In genomic region chr10:71784679-71785272, GRCh38 we compare ENCODE assay signal across 19 cellular contexts.
"Had no signal": no experiment of that assay in that cellular context is flagged by ENCODE, and none has a peak within 500 bp of the region (broad histone marks: within the 10 kb centered on the region; RNA-seq: fewer than 3 reads in every experiment).

No MANE protein-coding gene starts in this region.

- H3K27ac ChIP-seq: esophagus squamous epithelium, gastroesophageal sphincter, left lung, neural progenitor cell, psoas muscle, right lobe of liver had no signal

- H3K27ac Mint-ChIP-seq: dendritic cell treated with granulocyte-macrophage colony-stimulating factor and Interleukin-4, amounts not matched to agents 40 ng/mL and 50 ng/mL, for 4 days; natural killer cell treated with Interleukin-12 subunit alpha and Interleukin-12 subunit beta and Interleukin-15 and Interleukin-18, amount 100 ng/mL, for 72 hours; neural progenitor cell; stimulated activated memory B cell treated with anti-CD40 and anti-IgM and Interleukin-4, amounts not matched to agents 10 μg/mL and 1 μg/mL and 100 μg/mL, for 72 hours had no signal

- H3K36me3 Mint-ChIP-seq: natural killer cell treated with Interleukin-12 subunit alpha and Interleukin-12 subunit beta and Interleukin-15 and Interleukin-18, amount 100 ng/mL, for 72 hours; neural progenitor cell; stimulated activated memory B cell treated with anti-CD40 and anti-IgM and Interleukin-4, amounts not matched to agents 10 μg/mL and 1 μg/mL and 100 μg/mL, for 72 hours had no signal

- H3K4me3 Mint-ChIP-seq: dendritic cell treated with granulocyte-macrophage colony-stimulating factor and Interleukin-4, amounts not matched to agents 40 ng/mL and 50 ng/mL, for 4 days; natural killer cell treated with Interleukin-12 subunit alpha and Interleukin-12 subunit beta and Interleukin-15 and Interleukin-18, amount 100 ng/mL, for 72 hours; neural progenitor cell; stimulated activated memory B cell treated with anti-CD40 and anti-IgM and Interleukin-4, amounts not matched to agents 10 μg/mL and 1 μg/mL and 100 μg/mL, for 72 hours had no signal

- FAIRE-seq: colon had no signal

- H3K4me3 ChIP-seq: esophagus squamous epithelium, gastroesophageal sphincter, left lung, neural progenitor cell, psoas muscle, right lobe of liver had no signal

- H3K9me3 Mint-ChIP-seq: dendritic cell treated with granulocyte-macrophage colony-stimulating factor and Interleukin-4, amounts not matched to agents 40 ng/mL and 50 ng/mL, for 4 days; natural killer cell treated with Interleukin-12 subunit alpha and Interleukin-12 subunit beta and Interleukin-15 and Interleukin-18, amount 100 ng/mL, for 72 hours; neural progenitor cell; stimulated activated memory B cell treated with anti-CD40 and anti-IgM and Interleukin-4, amounts not matched to agents 10 μg/mL and 1 μg/mL and 100 μg/mL, for 72 hours had no signal

- H3K36me3 ChIP-seq: esophagus squamous epithelium, gastroesophageal sphincter, left lung, neural progenitor cell, right lobe of liver had no signal

- H3K9me3 ChIP-seq: esophagus squamous epithelium, gastroesophageal sphincter, left lung, psoas muscle, right lobe of liver had no signal

- ATAC-seq: gastroesophageal sphincter; left lung; natural killer cell treated with Interleukin-12 subunit alpha and Interleukin-12 subunit beta and Interleukin-15 and Interleukin-18, amount 100 ng/mL, for 72 hours; psoas muscle; right lobe of liver had no signal

- H3K4me1 ChIP-seq: neural progenitor cell, psoas muscle, right lobe of liver had no signal

- H3K27me3 ChIP-seq: esophagus squamous epithelium, left lung, neural progenitor cell, right lobe of liver had no signal

- H3K9ac ChIP-seq: neural progenitor cell had no signal

- DNase-seq: esophagus squamous epithelium; foreskin fibroblast; glutamatergic neuron; islet precursor cell; left lung; mammary epithelial cell; retina; stimulated activated CD4-positive, alpha-beta T cell treated with anti-CD3 and anti-CD28 coated beads, Interleukin-15, amount 100 ng/mL, for 24 hours; stimulated activated CD4-positive, alpha-beta T cell treated with anti-CD3 and anti-CD28 coated beads, Interleukin-1b, Interleukin-23, amount 100 ng/mL, for 48 hours; stimulated activated CD4-positive, alpha-beta T cell treated with anti-CD3 and anti-CD28 coated beads, Interleukin-4, amount 100 ng/mL, for 24 hours; trophoblast cell had no signal

- H3K4me2 ChIP-seq: neural progenitor cell had no signal

- H2AFZ ChIP-seq: neural progenitor cell had no signal

- H3K27me3 Mint-ChIP-seq: stimulated activated memory B cell treated with anti-CD40 and anti-IgM and Interleukin-4, amounts not matched to agents 10 μg/mL and 1 μg/mL and 100 μg/mL, for 72 hours had no signal
